ENCODE assay signal across 24 cellular contexts in genomic region chr11:95739526-95739925, GRCh38. TPM values are rescaled to one million over a fixed set of nuclear protein-coding genes. Genes with fewer than 3 reads are reported as not detected.
DNase-seq lines count a peak whose midpoint lies in the region; FAIRE-seq and TF ChIP-seq lines count a peak whose summit lies in the region.
"Had no signal": no experiment of that assay in that cellular context is flagged by ENCODE, and none has a peak within 500 bp of the region (broad histone marks: within the 10 kb centered on the region; RNA-seq: fewer than 3 reads in every experiment).

No MANE protein-coding gene starts in this region.

- no peaks in the 10 kb centered on the region for H4K20me1 ChIP-seq in neural cell (ENCODE audit: insufficient read depth)

- H3K4me1 ChIP-seq in BE2C = no peaks in the 10 kb centered on the region
- H3K4me1 ChIP-seq: A549 had no signal

- no peak overlapping the region for H3K9ac ChIP-seq in neural cell (ENCODE audit: low read length)

- no peaks in the 10 kb centered on the region for H3F3A ChIP-seq in neural cell (ENCODE audit: insufficient read depth, low read length, poor library complexity, severe bottlenecking)

- DNase-seq in BE2C (peak; percentile 18), GM12892 (ENCODE audit: insufficient read length) (no peak), SK-N-DZ (ENCODE audit: low spot score) (peak; percentile 67), Kasumi-1 (lab: John Stamatoyannopoulos, UW) (no peak), germinal center (ENCODE audit: low spot score) (no peak), NCI-H2107 treated with DMSO at 0.1 percent for 48 hours (lab: John Stamatoyannopoulos, UW; ENCODE audit: unreplicated experiment) (no peak)
- DNase-seq: AML-193; CD8-positive, alpha-beta memory T cell; DMS153; GOT3; IMR-90; KG1; MM.1S; NCI-H1694; NCI-H2029 treated with DMSO at 0.1 percent for 48 hours; NCI-H2171 treated with DMSO at 0.1 percent for 48 hours; NCI-H345; NCI-H510A treated with DMSO at 0.1 percent for 48 hours; NCI-H774; PC-3; T-cell had no signal

- H3K4me3 ChIP-seq in BE2C (ENCODE audit: low read depth, low read length) (no peak overlapping the region), neural cell (ENCODE audit: low read length) (no peak overlapping the region)
- H3K4me3 ChIP-seq: A549 had no signal

- no peak overlapping the region for H3K4me2 ChIP-seq in neural cell (ENCODE audit: low read length)
- H3K4me2 ChIP-seq: A549 had no signal

- H3K9me3 ChIP-seq in BE2C = no peaks in the 10 kb centered on the region
- H3K9me3 ChIP-seq in neural cell (ENCODE audit: low read length) = no peaks in the 10 kb centered on the region
- H3K9me3 ChIP-seq: A549 had no signal

- H3K27ac ChIP-seq in neural cell (ENCODE audit: low read length) = no peak overlapping the region
- H3K27ac ChIP-seq: A549, C4-2B had no signal

- H3K9me2 ChIP-seq in neural cell (ENCODE audit: insufficient read depth, low read length) = no peaks in the 10 kb centered on the region

- H3K27me3 ChIP-seq in BE2C (no peaks in the 10 kb centered on the region), neural cell (ENCODE audit: insufficient read depth, low read depth, low read length) (no peaks in the 10 kb centered on the region)

- TF ChIP-seq CTCF in BE2C (IDR thresholded peaks at IDR 0.05; ENCODE audit: low read depth, low read length) = no peak
- TF ChIP-seq CTCF in neural cell (IDR thresholded peaks at IDR 0.05; ENCODE audit: poor library complexity, severe bottlenecking) = no peak

- FAIRE-seq in GM12892 (lab: Jason Lieb, UNC) = peak; percentile 36
- FAIRE-seq: A549 had no signal

- H2AFZ ChIP-seq in neural cell (ENCODE audit: low read depth, low read length) = no peak overlapping the region

- H3K79me2 ChIP-seq in neural cell (replicated peaks; ENCODE audit: insufficient read depth, low read length) = no peaks in the 10 kb centered on the region

- TF ChIP-seq POLR2A in GM12892 (IDR thresholded peaks at IDR 0.05; ENCODE audit: low read depth, low read length) = no peak

- TF ChIP-seq EP300 in neural cell (conservative IDR thresholded peaks at IDR 0.05; ENCODE audit: poor library complexity, severe bottlenecking) = no peak

- H3K36me3 ChIP-seq in BE2C (no peaks in the 10 kb centered on the region), neural cell (ENCODE audit: insufficient read depth, low read length) (no peaks in the 10 kb centered on the region)

- no peak for TF ChIP-seq RAD21 in neural cell (conservative IDR thresholded peaks at IDR 0.05)

TF ChIP-seq in neural cell, 6 proteins besides CTCF, POLR2A, EP300 and RAD21:
- TF ChIP-seq SMC3 (conservative IDR thresholded peaks at IDR 0.05; ENCODE audit: poor library complexity) = no peak
- peak; percentile 32 for TF ChIP-seq POLR2AphosphoS5 (IDR thresholded peaks at IDR 0.05)
- TF ChIP-seq EZH2 (IDR thresholded peaks at IDR 0.05; ENCODE audit: borderline replicate concordance, insufficient read depth, low read length, poor library complexity, severe bottlenecking) = no peak

RNA-seq across cellular contexts. Expression of gene FAM76B, which starts 50.1 kb away (rescaled TPM):
- 19.1 TPM for polyA plus RNA-seq in BE2C (2012; ENCODE audit: insufficient read depth, insufficient read length, low read depth)
- polyA plus RNA-seq in GM12892 (2012; ENCODE audit: missing spikeins) = 28.4 TPM
- 43.3 and 52.2 TPM in 2 replicates for polyA plus RNA-seq in SK-N-DZ (2014; cell fraction: cytosol; rRNA removed)
- polyA plus RNA-seq in SK-N-DZ (2014; cell fraction: nucleus; rRNA removed) = 168 and 193 TPM in 2 replicates
- polyA plus RNA-seq in neural cell = 132 and 139 TPM in 2 replicates
- polyA minus RNA-seq in neural cell = 115 and 118 TPM in 2 replicates

RNA-seq across cellular contexts. Expression of gene CEP57, which starts 50.8 kb away (rescaled TPM):
- polyA plus RNA-seq in BE2C (2012; ENCODE audit: insufficient read depth, insufficient read length, low read depth) = 22.4 TPM
- 54.3 TPM for polyA plus RNA-seq in GM12892 (2012; ENCODE audit: missing spikeins)
- polyA plus RNA-seq in SK-N-DZ (2014; cell fraction: cytosol; rRNA removed) = 60.7 and 83.4 TPM in 2 replicates
- polyA plus RNA-seq in SK-N-DZ (2014; cell fraction: nucleus; rRNA removed) = 106 and 115 TPM in 2 replicates
- 155 and 184 TPM in 2 replicates for polyA plus RNA-seq in neural cell
- 162 and 183 TPM in 2 replicates for polyA minus RNA-seq in neural cell

Comparison
In these comparisons a context has a peak if more than half of its experiments do, and no peak if none do; other contexts are left out.
1. DNase-seq: peak in BE2C (single experiment) and SK-N-DZ (single experiment); none in GM12892 (single experiment), Kasumi-1 (0 of 2), germinal center (single experiment) and NCI-H2107 treated with DMSO at 0.1 percent for 48 hours (single experiment).